Comparison of ENCODE assay signal across 14 cellular contexts in the genomic region with DNA sequence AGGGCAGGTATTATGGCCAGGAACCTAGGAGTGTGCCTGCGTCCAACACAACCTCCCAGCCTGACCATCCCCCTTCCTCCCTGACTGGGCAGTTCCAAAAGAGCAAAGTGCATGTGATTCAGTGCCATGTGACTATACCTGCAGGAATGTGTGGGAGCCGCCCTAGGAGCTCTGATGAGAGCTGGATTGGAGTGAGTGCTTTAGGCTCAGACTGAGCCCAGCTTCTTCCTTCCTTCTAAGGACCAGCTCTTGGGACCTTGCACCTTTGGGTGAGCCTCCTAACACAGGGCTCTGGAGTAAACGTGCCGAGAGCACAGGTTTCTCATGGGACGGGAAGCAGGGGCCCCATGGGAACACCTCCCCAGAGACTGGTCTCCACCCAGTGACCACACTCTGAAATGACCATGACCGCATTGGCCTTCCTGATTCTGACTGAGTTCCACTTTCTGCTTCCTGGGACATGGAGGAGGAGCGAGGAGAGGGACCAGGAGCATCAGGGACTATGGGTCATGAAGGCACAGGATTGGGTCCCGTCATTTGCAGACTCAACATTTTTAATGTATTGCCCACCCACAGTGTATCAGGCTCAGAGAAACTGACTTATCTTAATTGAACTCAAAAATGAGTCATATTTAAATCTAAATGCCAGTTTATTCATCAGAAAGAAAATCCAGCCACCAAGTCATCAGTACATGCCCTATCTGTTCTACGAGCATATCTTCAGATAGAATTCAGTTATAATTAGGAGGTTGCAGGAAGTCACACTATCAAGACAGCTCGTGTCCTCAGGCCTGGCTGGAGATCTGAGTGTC.
DNase-seq lines count a peak whose midpoint lies in the region; ATAC-seq, FAIRE-seq and TF ChIP-seq lines count a peak whose summit lies in the region.
"Had no signal": no experiment of that assay in that cellular context is flagged by ENCODE, and none has a peak within 500 bp of the region (broad histone marks: within the 10 kb centered on the region; RNA-seq: fewer than 3 reads in every experiment).

No MANE protein-coding gene starts in this region.

- TF ChIP-seq CTCF in cardiac muscle cell (IDR thresholded peaks at IDR 0.05; ENCODE audit: low read depth, low read length) (no peak), body of pancreas (IDR thresholded peaks at IDR 0.05) (no peak), HepG2 (CRISPR knock-in tag; IDR thresholded peaks at IDR 0.05) (no peak)

- no peak for TF ChIP-seq POLR2A in body of pancreas (IDR thresholded peaks at IDR 0.05)
- no peak for TF ChIP-seq POLR2A in HepG2 (IDR thresholded peaks at IDR 0.05; ENCODE audit: insufficient read depth in 1 of 2, low read depth in 2 of 2, low read length in 2 of 2)

- no peak for TF ChIP-seq RAD21 in HepG2 (CRISPR knock-in tag; IDR thresholded peaks at IDR 0.05)

- DNase-seq in cardiac muscle cell (ENCODE audit: low read depth in 1 of 2, low spot score in 1 of 2) (peak in 1 of 2 donors; percentile 8), left ventricle myocardium superior (no peak), body of pancreas (peak in 3 of 4 donors; percentile 25 to 46 (median 35)), HepG2 (ENCODE audit: low spot score) (peak; percentile 81), MV-4-11 (lab: John Stamatoyannopoulos, UW) (no peak)
- DNase-seq in stimulated activated naive CD4-positive, alpha-beta T cell (lab: John Stamatoyannopoulos, UW) = no peak
- no peak for DNase-seq in activated effector memory CD4-positive, alpha-beta T cell treated with anti-CD3 and anti-CD28 coated beads, Interleukin-2, amount 50 U/mL, for 16 hours
- DNase-seq: activated CD4-positive, alpha-beta T cell treated with anti-CD3 and anti-CD28 coated beads, Interleukin-2, amount 50 U/mL, for 48 hours; anterior cingulate cortex; NCI-H446 had no signal

- WGBS in body of pancreas, 2 donors = 59 to 74% methylated on average over 8 to 10 of the region's 10 CpGs
- 29% methylated on average over 7 of the region's 10 CpGs for WGBS in HepG2 (ENCODE audit: low lambda C conversion rate)

- H3K4me2 ChIP-seq in HepG2 (ENCODE audit: low read depth, low read length) = peak overlapping the region; percentile 73
- H3K4me2 ChIP-seq: KMS-11 had no signal

- in situ Hi-C loops in HepG2 (cut with HindIII; ENCODE audit: extremely low pct_ligation_motif_present, low pct_unique_long_range_greater_than_20kb) = no loop called here

- no peaks in the 10 kb centered on the region for H4K20me1 ChIP-seq in HepG2 (ENCODE audit: insufficient read depth, low read length)

- POLR2A ChIA-PET in HepG2 (lab: Yijun Ruan, JAX) = interaction anchor here (0.7 to 1.3 kb wide), 2 partner anchors 16 to 88 kb away, joined by 3 to 4 read pairs; partner anchors contain the start of gene BCL2L11

- no peaks in the 10 kb centered on the region for H3K79me2 ChIP-seq in HepG2 (ENCODE audit: insufficient read depth, low read length)

- CTCF ChIA-PET in HepG2 (lab: Yijun Ruan, JAX; ENCODE audit: low intra/inter-chr PET ratio, low total read pairs) = no interaction called here

- BruUV-seq in HepG2 (replicated peaks; lab: Mats Ljungman, UMichigan) = no TSS peak

- H3K4me1 ChIP-seq in cardiac muscle cell (ENCODE audit: low read depth) (peaks cover 44% of the 10 kb centered on the region), body of pancreas (peaks cover 15% of the 10 kb centered on the region), HepG2 (ENCODE audit: insufficient read depth, low read length) (peaks cover 34% of the 10 kb centered on the region)

- peak overlapping the region; percentile 13 for H2AFZ ChIP-seq in HepG2 (ENCODE audit: low read length)

- TF ChIP-seq EP300 in HepG2 (IDR thresholded peaks at IDR 0.05; ENCODE audit: low read depth in 2 of 2, low read length in 2 of 2) (peak; percentile 65 to 68; a peak in 2 of 4 replicates), HepG2 (CRISPR knock-in tag; IDR thresholded peaks at IDR 0.05; ENCODE audit: borderline replicate concordance) (0 out of 2 replicates have a peak, but pooled peaks have one; percentile 29)

- H3K9me3 ChIP-seq in cardiac muscle cell (ENCODE audit: low read depth) (no peaks in the 10 kb centered on the region), body of pancreas (no peaks in the 10 kb centered on the region), HepG2 (ENCODE audit: low read length) (no peaks in the 10 kb centered on the region)

- intact Hi-C loops in left ventricle myocardium superior (cut with micrococcal nuclease) = no loop called here
- intact Hi-C loops in body of pancreas (cut with DNase I) = no loop called here
- intact Hi-C loops in HepG2 (cut with micrococcal nuclease; ENCODE audit: unreplicated experiment) = no loop called here

- no peaks in the 10 kb centered on the region for H3K27me3 ChIP-seq in cardiac muscle cell
- H3K27me3 ChIP-seq in body of pancreas = no peaks in the 10 kb centered on the region
- peaks cover 3 to 52% of the 10 kb centered on the region in 2 experiments; a peak in 3 of 5 replicates for H3K27me3 ChIP-seq in HepG2 (ENCODE audit: control insufficient read depth in 1 of 2, insufficient read depth in 2 of 2, low read length in 2 of 2)

- peak overlapping the region; percentile 68 for H3K27ac ChIP-seq in cardiac muscle cell
- H3K27ac ChIP-seq in body of pancreas = peak overlapping the region in 1 of 4 donors; percentile 16
- H3K27ac ChIP-seq in HepG2 (ENCODE audit: extremely low read length, insufficient read depth, low read length) = no peak overlapping the region
- H3K27ac ChIP-seq: KMS-11, skin epidermis had no signal

- peak; percentile 91 for FAIRE-seq in HepG2 (lab: Jason Lieb, UNC)

- H3K36me3 ChIP-seq in cardiac muscle cell = no peaks in the 10 kb centered on the region
- no peaks in the 10 kb centered on the region for H3K36me3 ChIP-seq in body of pancreas (replicated peaks in 1 of 2; ENCODE audit: insufficient read depth in 1 of 2, low read depth in 2 of 2)
- H3K36me3 ChIP-seq in HepG2 (replicated peaks in 1 of 2; ENCODE audit: control insufficient read depth in 1 of 2, insufficient read depth in 2 of 2, low read length in 2 of 2) = no peaks in the 10 kb centered on the region

- ATAC-seq in left ventricle myocardium superior (no peak), body of pancreas (peak; percentile 78), HepG2 (peak; percentile 96), HG02870 (IDR thresholded peaks at IDR 0.05; ENCODE audit: unreplicated experiment) (no peak)
- ATAC-seq: SK-N-SH treated with all-trans-retinoic acid at 6 μM for 48 hours had no signal

- no peak overlapping the region for H3K4me3 ChIP-seq in cardiac muscle cell
- H3K4me3 ChIP-seq in body of pancreas = no peak overlapping the region
- peak overlapping the region in 1 of 3 experiments; percentile 43; a peak in 2 of 6 replicates for H3K4me3 ChIP-seq in HepG2 (replicated peaks in 1 of 3; ENCODE audit: insufficient read depth in 1 of 3, low read depth in 2 of 3, low read length in 3 of 3)
- H3K4me3 ChIP-seq: skin epidermis had no signal

- no peak overlapping the region for H3K9ac ChIP-seq in HepG2 (ENCODE audit: insufficient read depth, low read depth, low read length)
- H3K9ac ChIP-seq: KMS-11 had no signal

TF ChIP-seq in HepG2, 621 proteins besides CTCF, POLR2A, EP300 and RAD21 (continues in another document):
- 0 out of 2 replicates have a peak, but pooled peaks have one; percentile 18 for TF ChIP-seq PHF21A (CRISPR knock-in tag; IDR thresholded peaks at IDR 0.05)
- TF ChIP-seq, protein P1, sequence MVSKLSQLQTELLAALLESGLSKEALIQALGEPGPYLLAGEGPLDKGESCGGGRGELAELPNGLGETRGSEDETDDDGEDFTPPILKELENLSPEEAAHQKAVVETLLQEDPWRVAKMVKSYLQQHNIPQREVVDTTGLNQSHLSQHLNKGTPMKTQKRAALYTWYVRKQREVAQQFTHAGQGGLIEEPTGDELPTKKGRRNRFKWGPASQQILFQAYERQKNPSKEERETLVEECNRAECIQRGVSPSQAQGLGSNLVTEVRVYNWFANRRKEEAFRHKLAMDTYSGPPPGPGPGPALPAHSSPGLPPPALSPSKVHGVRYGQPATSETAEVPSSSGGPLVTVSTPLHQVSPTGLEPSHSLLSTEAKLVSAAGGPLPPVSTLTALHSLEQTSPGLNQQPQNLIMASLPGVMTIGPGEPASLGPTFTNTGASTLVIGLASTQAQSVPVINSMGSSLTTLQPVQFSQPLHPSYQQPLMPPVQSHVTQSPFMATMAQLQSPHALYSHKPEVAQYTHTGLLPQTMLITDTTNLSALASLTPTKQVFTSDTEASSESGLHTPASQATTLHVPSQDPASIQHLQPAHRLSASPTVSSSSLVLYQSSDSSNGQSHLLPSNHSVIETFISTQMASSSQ (IDR thresholded peaks at IDR 0.05; ENCODE audit: low read depth) = 0 out of 2 replicates have a peak, but pooled peaks have one; percentile 15
- TF ChIP-seq, protein P1 (CRISPR knock-in tag; IDR thresholded peaks at IDR 0.05; ENCODE audit: borderline replicate concordance) = no peak

Comparison
In these comparisons a context has a peak if more than half of its experiments do, and no peak if none do; other contexts are left out.
1. DNase-seq: peak in body of pancreas (3 of 4) and HepG2 (single experiment); none in left ventricle myocardium superior (single experiment), stimulated activated naive CD4-positive, alpha-beta T cell (0 of 6), MV-4-11 (single experiment) and activated effector memory CD4-positive, alpha-beta T cell treated with anti-CD3 and anti-CD28 coated beads, Interleukin-2, amount 50 U/mL, for 16 hours (single experiment).
2. ATAC-seq: peak in body of pancreas (single experiment) and HepG2 (single experiment); none in left ventricle myocardium superior (single experiment) and HG02870 (single experiment).